In genomic region chr2:218367415-218368149, GRCh38 we compare ENCODE assay signal across 7 cellular contexts. TPM values are rescaled to one million over a fixed set of nuclear protein-coding genes. Genes with fewer than 3 reads are reported as not detected.
DNase-seq lines count a peak whose midpoint lies in the region; ATAC-seq and TF ChIP-seq lines count a peak whose summit lies in the region.

No MANE protein-coding gene starts in this region.

- ATAC-seq in GM18873 (IDR thresholded peaks at IDR 0.05; ENCODE audit: low FRiP score, unreplicated experiment) (peak; percentile 73), HG03066 (IDR thresholded peaks at IDR 0.05; ENCODE audit: low read depth, unreplicated experiment) (peak; percentile 87), SK-N-SH treated with all-trans-retinoic acid at 6 μM for 48 hours (peak; percentile 86), heart left ventricle (peak; percentile 88 to 97 (median 96)), psoas muscle (peak; percentile 83 to 95 (median 92))

- H3K4me3 Mint-ChIP-seq in activated naive CD8-positive, alpha-beta T cell = peak overlapping the region; percentile 68

- peaks cover 25% of the 10 kb centered on the region for H3K4me1 Mint-ChIP-seq in activated naive CD8-positive, alpha-beta T cell (ENCODE audit: low read depth)

- peaks cover 0 to 48% (median 11%) of the 10 kb centered on the region in 12 donors for H3K4me1 ChIP-seq in heart left ventricle
- no peaks in the 10 kb centered on the region for H3K4me1 ChIP-seq in psoas muscle
- H3K4me1 ChIP-seq in uterus = no peaks in the 10 kb centered on the region

- no peak overlapping the region for H3K27ac Mint-ChIP-seq in activated naive CD8-positive, alpha-beta T cell

- no peaks in the 10 kb centered on the region for H3K27me3 ChIP-seq in heart left ventricle
- no peaks in the 10 kb centered on the region for H3K27me3 ChIP-seq in psoas muscle (ENCODE audit: insufficient read depth in 3 of 3, low read length in 2 of 3)
- no peaks in the 10 kb centered on the region for H3K27me3 ChIP-seq in uterus

- no peaks in the 10 kb centered on the region for H3K27me3 Mint-ChIP-seq in activated naive CD8-positive, alpha-beta T cell

- DNase-seq in heart left ventricle (peak; percentile 93 to 97 (median 94)), psoas muscle (peak; percentile 90 to 94), uterus (peak; percentile 86 to 87)

- H3K36me3 ChIP-seq in heart left ventricle = no peaks in the 10 kb centered on the region
- no peaks in the 10 kb centered on the region for H3K36me3 ChIP-seq in psoas muscle (ENCODE audit: insufficient read depth in 1 of 2, low read depth in 1 of 2)
- H3K36me3 ChIP-seq in uterus = no peaks in the 10 kb centered on the region

- intact Hi-C loops in heart left ventricle (cut with DNase I) = loop anchor here in 5 of 10 donors (1.0 to 10.0 kb wide), 5 partner anchors 27 to 183 kb away; partner anchors contain the start of gene TMBIM1 (in 1 of the 5)
- intact Hi-C loops in psoas muscle (cut with DNase I) = no loop called here
- intact Hi-C loops in uterus (cut with DNase I; ENCODE audit: low total_unique reads) = no loop called here

- H3K4me3 ChIP-seq in heart left ventricle (peak overlapping the region; percentile 12 to 72 (median 59)), psoas muscle (peak overlapping the region; percentile 70), uterus (peak overlapping the region; percentile 44 to 45)

- WGBS in heart left ventricle, 4 donors = 4 to 8% (median 5%) methylated on average over 36 to 60 of the region's 60 CpGs
- 7 to 8% (median 8%) methylated on average over 58 to 60 of the region's 60 CpGs for WGBS in psoas muscle, 3 donors

- no peaks in the 10 kb centered on the region for H3K9me3 Mint-ChIP-seq in activated naive CD8-positive, alpha-beta T cell (ENCODE audit: low read depth)

- peak overlapping the region; percentile 75 to 98 (median 92) for H3K27ac ChIP-seq in heart left ventricle
- peak overlapping the region; percentile 82 for H3K27ac ChIP-seq in psoas muscle
- peak overlapping the region; percentile 88 to 95 for H3K27ac ChIP-seq in uterus

- H3K9me3 ChIP-seq in heart left ventricle = peaks cover 0 to 11% (median 0%) of the 10 kb centered on the region in 12 donors
- H3K9me3 ChIP-seq in psoas muscle = no peaks in the 10 kb centered on the region
- peaks cover 0 to 4% of the 10 kb centered on the region in 2 donors for H3K9me3 ChIP-seq in uterus

- peak in 5 of 12 donors; percentile 9 to 32 (median 10) for TF ChIP-seq CTCF in heart left ventricle (IDR thresholded peaks at IDR 0.05)
- no peak for TF ChIP-seq CTCF in psoas muscle (IDR thresholded peaks at IDR 0.05)
- TF ChIP-seq CTCF in uterus (IDR thresholded peaks at IDR 0.05) = no peak

- no peaks in the 10 kb centered on the region for H3K36me3 Mint-ChIP-seq in activated naive CD8-positive, alpha-beta T cell

- TF ChIP-seq POLR2A in heart left ventricle (IDR thresholded peaks at IDR 0.05) (peak; percentile 56 to 94), uterus (IDR thresholded peaks at IDR 0.05) (peak; percentile 88 to 92)

TF ChIP-seq in SK-N-SH treated with all-trans-retinoic acid at 6 μM for 48 hours, 23 proteins besides CTCF, POLR2A, EP300 and RAD21:
- no peak for TF ChIP-seq GLIS3 (CRISPR knock-in tag; IDR thresholded peaks at IDR 0.05)
- TF ChIP-seq ZFP3 (CRISPR knock-in tag; IDR thresholded peaks at IDR 0.05) = no peak
- no peak for TF ChIP-seq CSDC2 (CRISPR knock-in tag; IDR thresholded peaks at IDR 0.05)
- TF ChIP-seq CREB5 (CRISPR knock-in tag; IDR thresholded peaks at IDR 0.05; ENCODE audit: low read depth) = no peak
- TF ChIP-seq ZNF8 (CRISPR knock-in tag; IDR thresholded peaks at IDR 0.05) = no peak
- no peak for TF ChIP-seq TCF4 (CRISPR knock-in tag; IDR thresholded peaks at IDR 0.05; ENCODE audit: borderline replicate concordance)
- no peak for TF ChIP-seq SNAI2 (CRISPR knock-in tag; IDR thresholded peaks at IDR 0.05)
- TF ChIP-seq CSRNP3 (CRISPR knock-in tag; IDR thresholded peaks at IDR 0.05) = no peak
- TF ChIP-seq ZFP30 (CRISPR knock-in tag; IDR thresholded peaks at IDR 0.05) = no peak
- no peak for TF ChIP-seq PATZ1 (CRISPR knock-in tag; IDR thresholded peaks at IDR 0.05; ENCODE audit: borderline replicate concordance)
- no peak for TF ChIP-seq ZNF70 (CRISPR knock-in tag; IDR thresholded peaks at IDR 0.05)
- no peak for TF ChIP-seq PPARA (CRISPR knock-in tag; IDR thresholded peaks at IDR 0.05; ENCODE audit: borderline replicate concordance)
- no peak for TF ChIP-seq ESRRG (CRISPR knock-in tag; IDR thresholded peaks at IDR 0.05)

RNA-seq across cellular contexts. Expression of gene CATIP, which starts 10.9 kb away (rescaled TPM):
- total RNA-seq in heart left ventricle (under 1 TPM in 1 of 9 donors, not detected in 8; 0.18 TPM), psoas muscle (not detected), uterus (under 1 TPM in 2 of 4 donors, not detected in 2; 0.85 to 0.97 TPM)
- polyA plus RNA-seq in heart left ventricle (under 1 TPM in 1 of 2 donors, not detected in 1; 0.07 TPM), psoas muscle (not detected)

RNA-seq across cellular contexts. Expression of gene SLC11A1, which starts 14.5 kb away (rescaled TPM):
- total RNA-seq in heart left ventricle (10 to 100 TPM in 2 of 9 donors, 1 to 10 TPM in 6, under 1 TPM in 1; 0.96 to 31.0 (median 4.3) TPM), psoas muscle (1 to 10 TPM; 2.1 to 3.9 (median 2.8) TPM), uterus (10 to 100 TPM in 1 of 4 donors, 1 to 10 TPM in 1, under 1 TPM in 2; 0.26 to 14.0 (median 4.2) TPM)
- polyA plus RNA-seq in heart left ventricle (1 to 10 TPM; 4.5 to 8.9 TPM), psoas muscle (1 to 10 TPM in 2 of 3 donors, under 1 TPM in 1; 0.96 to 2.2 (median 1.9) TPM)

RNA-seq across cellular contexts. Expression of gene CTDSP1, which starts 32.1 kb away (rescaled TPM):
- total RNA-seq in heart left ventricle = 100 to 1,000 TPM in 2 of 9 donors, 10 to 100 TPM in 7; 67.4 to 115 (median 93.8) TPM
- polyA plus RNA-seq in heart left ventricle = 100 to 1,000 TPM in 1 of 2 donors, 10 to 100 TPM in 1; 74.4 to 121 TPM
- 10 to 100 TPM; 57.2 to 73.0 (median 63.9) TPM for total RNA-seq in psoas muscle
- polyA plus RNA-seq in psoas muscle = 10 to 100 TPM; 55.6 to 62.9 (median 57.4) TPM
- 100 to 1,000 TPM in 2 of 4 donors, 10 to 100 TPM in 2; 48.8 to 198 (median 76.8) TPM for total RNA-seq in uterus

RNA-seq across cellular contexts. Expression of gene VIL1, which starts 51.3 kb away (rescaled TPM):
- not detected for total RNA-seq in heart left ventricle
- under 1 TPM; 0.04 to 0.07 TPM for polyA plus RNA-seq in heart left ventricle
- total RNA-seq in psoas muscle = not detected
- polyA plus RNA-seq in psoas muscle = under 1 TPM; 0.08 to 0.10 (median 0.10) TPM
- total RNA-seq in uterus = under 1 TPM in 3 of 4 donors, not detected in 1; 0.28 to 0.59 (median 0.51) TPM

Comparison
In these comparisons a context has a peak if more than half of its experiments do, and no peak if none do; other contexts are left out.
1. Peak in every context shown above with its lines: DNase-seq, ATAC-seq, H3K4me3 ChIP-seq and H3K27ac ChIP-seq.